17 cellular contexts compared by ENCODE assay signal in genomic region chr3:126031981-126032471, GRCh38. TPM values are rescaled to one million over a fixed set of nuclear protein-coding genes. Genes with fewer than 3 reads are reported as not detected.
DNase-seq lines count a peak whose midpoint lies in the region; TF ChIP-seq lines count a peak whose summit lies in the region.
"Had no signal": no experiment of that assay in that cellular context is flagged by ENCODE, and none has a peak within 500 bp of the region (broad histone marks: within the 10 kb centered on the region; RNA-seq: fewer than 3 reads in every experiment).

No MANE protein-coding gene starts in this region.

- H3K4me3 ChIP-seq in transverse colon (no peak overlapping the region), mammary epithelial cell (replicated peaks in 1 of 3; ENCODE audit: insufficient read depth in 1 of 3, low read depth in 2 of 3, low read length in 3 of 3) (no peak overlapping the region)

- 87 to 93% methylated on average over 3 to 9 of the region's 9 CpGs for WGBS in transverse colon (ENCODE audit: low coverage in 1 of 2), 2 donors
- 94% methylated on average over 9 of the region's 9 CpGs for WGBS in mammary epithelial cell (ENCODE audit: low coverage, missing lambda C conversion rate)

- no peak overlapping the region for H3K4me2 ChIP-seq in mammary epithelial cell (ENCODE audit: insufficient read depth, low read depth, low read length)

- TF ChIP-seq EP300 in transverse colon (IDR thresholded peaks at IDR 0.05; ENCODE audit: low read depth) = no peak

- H3K36me3 ChIP-seq in transverse colon (no peaks in the 10 kb centered on the region), mammary epithelial cell (ENCODE audit: insufficient read depth, low read length) (no peaks in the 10 kb centered on the region)

- no peaks in the 10 kb centered on the region for H4K20me1 ChIP-seq in mammary epithelial cell (ENCODE audit: insufficient read depth, low read length)

- BruUV-seq in mammary epithelial cell (replicated peaks; lab: Mats Ljungman, UMichigan) = no TSS peak

- no peak for TF ChIP-seq POLR2A in transverse colon (IDR thresholded peaks at IDR 0.05)

- dilution Hi-C loops in mammary epithelial cell (cut with HindIII; ENCODE audit: low sequenced_read_pairs) = no loop called here

- H3K27me3 ChIP-seq in transverse colon = no peaks in the 10 kb centered on the region
- H3K27me3 ChIP-seq in mammary epithelial cell (ENCODE audit: insufficient read depth, low read length) = no peaks in the 10 kb centered on the region

- no peak for TF ChIP-seq CTCF in transverse colon (IDR thresholded peaks at IDR 0.05)
- no peak for TF ChIP-seq CTCF in mammary epithelial cell (conservative IDR thresholded peaks at IDR 0.05 in 1 of 2, IDR thresholded peaks at IDR 0.05 in 1 of 2; ENCODE audit: extremely low read depth in 1 of 2, insufficient read depth in 1 of 2, low read depth in 1 of 2, low read length in 2 of 2)

- peak; percentile 13 for DNase-seq in ELF-1 (ENCODE audit: low read depth, low spot score)
- peak; percentile 35 for DNase-seq in activated CD8-positive, alpha-beta memory T cell treated with anti-CD3 and anti-CD28 coated beads, Interleukin-2, amount 50 U/mL, for 48 hours
- peak; percentile 35 for DNase-seq in islet precursor cell
- peak; percentile 70 for DNase-seq in posterior vena cava (ENCODE audit: low spot score)
- DNase-seq in transverse colon = no peak
- DNase-seq in activated naive CD4-positive, alpha-beta T cell treated with Interleukin-2 at 50 U/mL for 16 hours = no peak
- DNase-seq in mammary epithelial cell = no peak
- DNase-seq: ACHN; CD4-positive, alpha-beta T cell; DND-41; KG1; NCI-H1105 treated with DMSO at 0.1 percent for 48 hours; NCI-H187; NCI-H2171; NCI-H446 treated with DMSO at 0.1 percent for 48 hours; NCI-H774; Right ventricle myocardium superior had no signal

- H3K9me3 ChIP-seq in transverse colon (peaks cover 7 to 9% of the 10 kb centered on the region in 2 donors), mammary epithelial cell (replicated peaks; ENCODE audit: insufficient read depth, low read length) (peaks cover 10% of the 10 kb centered on the region)

- H3K27ac ChIP-seq in transverse colon (no peak overlapping the region), mammary epithelial cell (ENCODE audit: insufficient read depth, low read depth, low read length) (no peak overlapping the region)

- H3K4me1 ChIP-seq in transverse colon = no peaks in the 10 kb centered on the region
- peaks cover 6% of the 10 kb centered on the region for H3K4me1 ChIP-seq in mammary epithelial cell (ENCODE audit: insufficient read depth, low read length)

- intact Hi-C loops in posterior vena cava (cut with DNase I) (no loop called here), transverse colon (cut with DNase I; ENCODE audit: low total_unique reads) (no loop called here), mammary epithelial cell (cut with micrococcal nuclease) (no loop called here)

- CTCF ChIA-PET in mammary epithelial cell (lab: Charles Lee; ENCODE audit: low non-redundant PET) = no interaction called here

- no peaks in the 10 kb centered on the region for H3K79me2 ChIP-seq in mammary epithelial cell (ENCODE audit: insufficient read depth, low read length)

- H2AFZ ChIP-seq in mammary epithelial cell (ENCODE audit: low read depth, low read length) = no peak overlapping the region

- no peak overlapping the region for H3K9ac ChIP-seq in mammary epithelial cell (ENCODE audit: insufficient read depth, low read length)

- in situ Hi-C loops in transverse colon (cut with MboI; ENCODE audit: low pct_ligation_motif_present in 1 of 4, low pct_unique_long_range_greater_than_20kb in 1 of 4, low sequenced_read_pairs in 3 of 4) (no loop called here), mammary epithelial cell (cut with MboI; ENCODE audit: low sequenced_read_pairs in 2 of 2) (no loop called here)

RNA-seq across cellular contexts. Expression of gene SLC41A3, which starts 51.9 kb away (rescaled TPM):
- total RNA-seq in posterior vena cava (10 to 100 TPM; 44.7 to 49.0 TPM), transverse colon (10 to 100 TPM; 22.7 to 41.5 (median 29.1) TPM), mammary epithelial cell (10 to 100 TPM; 25.1 to 43.0 TPM)
- polyA plus RNA-seq in mammary epithelial cell = 43.6 TPM
- polyA minus RNA-seq in mammary epithelial cell = 43.8 TPM

Comparison
In these comparisons a context has a peak if more than half of its experiments do, and no peak if none do; other contexts are left out.
1. DNase-seq: peak in ELF-1 (single experiment), activated CD8-positive, alpha-beta memory T cell treated with anti-CD3 and anti-CD28 coated beads, Interleukin-2, amount 50 U/mL, for 48 hours (single experiment), islet precursor cell (single experiment) and posterior vena cava (single experiment); none in transverse colon (single experiment), activated naive CD4-positive, alpha-beta T cell treated with Interleukin-2 at 50 U/mL for 16 hours (single experiment) and mammary epithelial cell (single experiment).